1 cellular context compared by ENCODE assay signal in genomic region chr1:233368784-233369120, GRCh38.
TF ChIP-seq lines count a peak whose summit lies in the region.

No MANE protein-coding gene starts in this region.

TF ChIP-seq in H1, 55 proteins besides CTCF, POLR2A, EP300 and RAD21:
- TF ChIP-seq JUND (IDR thresholded peaks at IDR 0.05; ENCODE audit: low read length), result no peak
- TF ChIP-seq ASH2L (IDR thresholded peaks at IDR 0.05; ENCODE audit: low read length), result no peak
- TF ChIP-seq SRF (IDR thresholded peaks at IDR 0.05; ENCODE audit: low read depth, low read length), result no peak
- TF ChIP-seq SP4 (IDR thresholded peaks at IDR 0.05; ENCODE audit: low read length), result no peak
- TF ChIP-seq, protein P1, sequence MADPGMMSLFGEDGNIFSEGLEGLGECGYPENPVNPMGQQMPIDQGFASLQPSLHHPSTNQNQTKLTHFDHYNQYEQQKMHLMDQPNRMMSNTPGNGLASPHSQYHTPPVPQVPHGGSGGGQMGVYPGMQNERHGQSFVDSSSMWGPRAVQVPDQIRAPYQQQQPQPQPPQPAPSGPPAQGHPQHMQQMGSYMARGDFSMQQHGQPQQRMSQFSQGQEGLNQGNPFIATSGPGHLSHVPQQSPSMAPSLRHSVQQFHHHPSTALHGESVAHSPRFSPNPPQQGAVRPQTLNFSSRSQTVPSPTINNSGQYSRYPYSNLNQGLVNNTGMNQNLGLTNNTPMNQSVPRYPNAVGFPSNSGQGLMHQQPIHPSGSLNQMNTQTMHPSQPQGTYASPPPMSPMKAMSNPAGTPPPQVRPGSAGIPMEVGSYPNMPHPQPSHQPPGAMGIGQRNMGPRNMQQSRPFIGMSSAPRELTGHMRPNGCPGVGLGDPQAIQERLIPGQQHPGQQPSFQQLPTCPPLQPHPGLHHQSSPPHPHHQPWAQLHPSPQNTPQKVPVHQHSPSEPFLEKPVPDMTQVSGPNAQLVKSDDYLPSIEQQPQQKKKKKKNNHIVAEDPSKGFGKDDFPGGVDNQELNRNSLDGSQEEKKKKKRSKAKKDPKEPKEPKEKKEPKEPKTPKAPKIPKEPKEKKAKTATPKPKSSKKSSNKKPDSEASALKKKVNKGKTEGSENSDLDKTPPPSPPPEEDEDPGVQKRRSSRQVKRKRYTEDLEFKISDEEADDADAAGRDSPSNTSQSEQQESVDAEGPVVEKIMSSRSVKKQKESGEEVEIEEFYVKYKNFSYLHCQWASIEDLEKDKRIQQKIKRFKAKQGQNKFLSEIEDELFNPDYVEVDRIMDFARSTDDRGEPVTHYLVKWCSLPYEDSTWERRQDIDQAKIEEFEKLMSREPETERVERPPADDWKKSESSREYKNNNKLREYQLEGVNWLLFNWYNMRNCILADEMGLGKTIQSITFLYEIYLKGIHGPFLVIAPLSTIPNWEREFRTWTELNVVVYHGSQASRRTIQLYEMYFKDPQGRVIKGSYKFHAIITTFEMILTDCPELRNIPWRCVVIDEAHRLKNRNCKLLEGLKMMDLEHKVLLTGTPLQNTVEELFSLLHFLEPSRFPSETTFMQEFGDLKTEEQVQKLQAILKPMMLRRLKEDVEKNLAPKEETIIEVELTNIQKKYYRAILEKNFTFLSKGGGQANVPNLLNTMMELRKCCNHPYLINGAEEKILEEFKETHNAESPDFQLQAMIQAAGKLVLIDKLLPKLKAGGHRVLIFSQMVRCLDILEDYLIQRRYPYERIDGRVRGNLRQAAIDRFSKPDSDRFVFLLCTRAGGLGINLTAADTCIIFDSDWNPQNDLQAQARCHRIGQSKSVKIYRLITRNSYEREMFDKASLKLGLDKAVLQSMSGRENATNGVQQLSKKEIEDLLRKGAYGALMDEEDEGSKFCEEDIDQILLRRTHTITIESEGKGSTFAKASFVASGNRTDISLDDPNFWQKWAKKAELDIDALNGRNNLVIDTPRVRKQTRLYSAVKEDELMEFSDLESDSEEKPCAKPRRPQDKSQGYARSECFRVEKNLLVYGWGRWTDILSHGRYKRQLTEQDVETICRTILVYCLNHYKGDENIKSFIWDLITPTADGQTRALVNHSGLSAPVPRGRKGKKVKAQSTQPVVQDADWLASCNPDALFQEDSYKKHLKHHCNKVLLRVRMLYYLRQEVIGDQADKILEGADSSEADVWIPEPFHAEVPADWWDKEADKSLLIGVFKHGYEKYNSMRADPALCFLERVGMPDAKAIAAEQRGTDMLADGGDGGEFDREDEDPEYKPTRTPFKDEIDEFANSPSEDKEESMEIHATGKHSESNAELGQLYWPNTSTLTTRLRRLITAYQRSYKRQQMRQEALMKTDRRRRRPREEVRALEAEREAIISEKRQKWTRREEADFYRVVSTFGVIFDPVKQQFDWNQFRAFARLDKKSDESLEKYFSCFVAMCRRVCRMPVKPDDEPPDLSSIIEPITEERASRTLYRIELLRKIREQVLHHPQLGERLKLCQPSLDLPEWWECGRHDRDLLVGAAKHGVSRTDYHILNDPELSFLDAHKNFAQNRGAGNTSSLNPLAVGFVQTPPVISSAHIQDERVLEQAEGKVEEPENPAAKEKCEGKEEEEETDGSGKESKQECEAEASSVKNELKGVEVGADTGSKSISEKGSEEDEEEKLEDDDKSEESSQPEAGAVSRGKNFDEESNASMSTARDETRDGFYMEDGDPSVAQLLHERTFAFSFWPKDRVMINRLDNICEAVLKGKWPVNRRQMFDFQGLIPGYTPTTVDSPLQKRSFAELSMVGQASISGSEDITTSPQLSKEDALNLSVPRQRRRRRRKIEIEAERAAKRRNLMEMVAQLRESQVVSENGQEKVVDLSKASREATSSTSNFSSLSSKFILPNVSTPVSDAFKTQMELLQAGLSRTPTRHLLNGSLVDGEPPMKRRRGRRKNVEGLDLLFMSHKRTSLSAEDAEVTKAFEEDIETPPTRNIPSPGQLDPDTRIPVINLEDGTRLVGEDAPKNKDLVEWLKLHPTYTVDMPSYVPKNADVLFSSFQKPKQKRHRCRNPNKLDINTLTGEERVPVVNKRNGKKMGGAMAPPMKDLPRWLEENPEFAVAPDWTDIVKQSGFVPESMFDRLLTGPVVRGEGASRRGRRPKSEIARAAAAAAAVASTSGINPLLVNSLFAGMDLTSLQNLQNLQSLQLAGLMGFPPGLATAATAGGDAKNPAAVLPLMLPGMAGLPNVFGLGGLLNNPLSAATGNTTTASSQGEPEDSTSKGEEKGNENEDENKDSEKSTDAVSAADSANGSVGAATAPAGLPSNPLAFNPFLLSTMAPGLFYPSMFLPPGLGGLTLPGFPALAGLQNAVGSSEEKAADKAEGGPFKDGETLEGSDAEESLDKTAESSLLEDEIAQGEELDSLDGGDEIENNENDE (IDR thresholded peaks at IDR 0.05; ENCODE audit: insufficient replicate concordance, low read length), result no peak
- TF ChIP-seq BCL11A (IDR thresholded peaks at IDR 0.05; ENCODE audit: low read depth in 2 of 2, low read length in 2 of 2), result no peak
- TF ChIP-seq RFX5 (IDR thresholded peaks at IDR 0.05; ENCODE audit: borderline replicate concordance, low read depth, low read length), result no peak
- TF ChIP-seq TBP (IDR thresholded peaks at IDR 0.05; ENCODE audit: low read depth, low read length), result no peak
- TF ChIP-seq SIX5 (IDR thresholded peaks at IDR 0.05; ENCODE audit: low read depth, low read length), result no peak
- no peak for TF ChIP-seq HDAC2 (IDR thresholded peaks at IDR 0.05; ENCODE audit: borderline replicate concordance in 1 of 2, low read depth in 2 of 2, low read length in 2 of 2)
- TF ChIP-seq NRF1 (IDR thresholded peaks at IDR 0.05; ENCODE audit: low read depth, low read length), result no peak
- TF ChIP-seq NANOG (IDR thresholded peaks at IDR 0.05; ENCODE audit: insufficient read depth, low read depth, low read length, poor library complexity, severe bottlenecking), result no peak
- TF ChIP-seq SIN3A (conservative IDR thresholded peaks at IDR 0.05 in 1 of 2, IDR thresholded peaks at IDR 0.05 in 1 of 2; ENCODE audit: low read depth in 1 of 2, low read length in 2 of 2), result no peak
- TF ChIP-seq TAF1 (IDR thresholded peaks at IDR 0.05; ENCODE audit: low read depth, low read length), result no peak
- TF ChIP-seq CREB1 (IDR thresholded peaks at IDR 0.05), result no peak
